In genomic region chr16:6113749-6114148, GRCh38 we compare ENCODE assay signal across 23 cellular contexts.
DNase-seq lines count a peak whose midpoint lies in the region; FAIRE-seq and TF ChIP-seq lines count a peak whose summit lies in the region.
"Had no signal": no experiment of that assay in that cellular context is flagged by ENCODE, and none has a peak within 500 bp of the region (broad histone marks: within the 10 kb centered on the region; RNA-seq: fewer than 3 reads in every experiment).

No MANE protein-coding gene starts in this region.

- WGBS in H1 (ENCODE audit: extremely low coverage in 1 of 2, insufficient coverage in 1 of 2, insufficient read length in 1 of 2, insufficient replicate concordance in 2 of 2, low coverage in 1 of 2, low lambda C conversion rate in 2 of 2, missing lambda C conversion rate in 1 of 2), 2 experiments: 84% methylated on average over 6 of the region's 6 CpGs; no CpG with 5 or more reads in 1 of the 2 experiments

- no peak for TF ChIP-seq POLR2A in H1 (IDR thresholded peaks at IDR 0.05; ENCODE audit: control extremely low read depth in 1 of 2, low read depth in 2 of 2, low read length in 2 of 2)

- CTCF ChIA-PET in H1 (lab: Charles Lee; ENCODE audit: partially characterized antibody): no interaction called here

- peak overlapping the region; percentile 16; the same call in 1 of the 2 replicates for H2BK5ac ChIP-seq in H1 (ENCODE audit: low read depth, low read length)

- no peaks in the 10 kb centered on the region for H3K27me3 ChIP-seq in MM.1S (replicated peaks; ENCODE audit: insufficient read depth, low read length)
- H3K27me3 ChIP-seq in H1 (replicated peaks in 1 of 4; ENCODE audit: control insufficient read depth in 3 of 4, extremely low read depth in 1 of 4, insufficient read depth in 3 of 4, low read length in 3 of 4): no peaks in the 10 kb centered on the region
- H3K27me3 ChIP-seq: BLaER1 treated with 17β-estradiol and CSF1 and Interleukin-3, amounts not matched to agents 10 nM and 100 nM had no signal

- H3K4me2 ChIP-seq in MM.1S (ENCODE audit: low read depth, low read length) (no peak overlapping the region; the same call in 1 of the 2 replicates), H1 (ENCODE audit: insufficient read depth in 1 of 2, low read depth in 2 of 2, low read length in 2 of 2) (no peak overlapping the region)
- H3K4me2 ChIP-seq: A549; BLaER1 treated with 17β-estradiol and CSF1 and Interleukin-3, amounts not matched to agents 10 nM and 100 nM had no signal

- H3K4me1 ChIP-seq in MM.1S (ENCODE audit: low read length) (no peaks in the 10 kb centered on the region), H1 (replicated peaks in 1 of 4; ENCODE audit: control insufficient read depth in 3 of 4, insufficient read depth in 4 of 4, low read length in 3 of 4) (peaks cover 0 to 9% (median 3%) of the 10 kb centered on the region in 4 experiments; a peak in 2 of 7 replicates)
- H3K4me1 ChIP-seq: A549; BLaER1 treated with 17β-estradiol and CSF1 and Interleukin-3, amounts not matched to agents 10 nM and 100 nM; Caco-2 had no signal

- no peak overlapping the region for H3K56ac ChIP-seq in H1 (replicated peaks; ENCODE audit: insufficient read length, low read depth, low read length)

- H3K4ac ChIP-seq in H1 (replicated peaks; ENCODE audit: insufficient read length, low read depth, low read length): no peak overlapping the region

- H3K4me3 ChIP-seq in MM.1S (ENCODE audit: low read length): no peak overlapping the region
- H3K4me3 ChIP-seq in H1 (ENCODE audit: extremely low read depth in 1 of 4, insufficient read depth in 2 of 4, low read depth in 3 of 4, low read length in 4 of 4): no peak overlapping the region
- H3K4me3 ChIP-seq: A549; BLaER1 treated with 17β-estradiol and CSF1 and Interleukin-3, amounts not matched to agents 10 nM and 100 nM; GM12878 had no signal

- no peak for TF ChIP-seq EP300 in H1 (IDR thresholded peaks at IDR 0.05; ENCODE audit: borderline replicate concordance in 1 of 2, low read depth in 2 of 2, low read length in 2 of 2)

- no peaks in the 10 kb centered on the region for H3F3A ChIP-seq in MM.1S (ENCODE audit: insufficient read depth, low read length)

- no peak overlapping the region for H4K91ac ChIP-seq in H1 (replicated peaks; ENCODE audit: insufficient read length, low read length)

- no peaks in the 10 kb centered on the region; the same call in 1 of the 2 replicates for H3K23me2 ChIP-seq in H1 (ENCODE audit: low read depth, low read length)

- H4K20me1 ChIP-seq in MM.1S (ENCODE audit: insufficient read depth, low read length) (no peaks in the 10 kb centered on the region), H1 (replicated peaks in 1 of 2; ENCODE audit: control insufficient read depth in 1 of 2, insufficient read depth in 2 of 2, low read length in 2 of 2) (no peaks in the 10 kb centered on the region)
- H4K20me1 ChIP-seq: BLaER1 treated with 17β-estradiol and CSF1 and Interleukin-3, amounts not matched to agents 10 nM and 100 nM had no signal

- H2BK20ac ChIP-seq in H1 (ENCODE audit: low read length): no peak overlapping the region

- no peak for TF ChIP-seq RAD21 in H1 (IDR thresholded peaks at IDR 0.05 in 1 of 2, conservative IDR thresholded peaks at IDR 0.05 in 1 of 2; ENCODE audit: low read depth in 2 of 2, low read length in 2 of 2)

- no peaks in the 10 kb centered on the region for H3K79me2 ChIP-seq in MM.1S (ENCODE audit: low read length)
- H3K79me2 ChIP-seq in H1 (ENCODE audit: control insufficient read depth in 1 of 2, insufficient read depth in 2 of 2, low read length in 2 of 2): no peaks in the 10 kb centered on the region

- H2BK15ac ChIP-seq in H1 (ENCODE audit: low read length): no peak overlapping the region

- no peaks in the 10 kb centered on the region for H3K36me3 ChIP-seq in MM.1S (replicated peaks; ENCODE audit: insufficient read depth, low read length)
- no peaks in the 10 kb centered on the region for H3K36me3 ChIP-seq in H1 (ENCODE audit: control insufficient read depth in 2 of 4, insufficient read depth in 4 of 4, low read length in 3 of 4)
- H3K36me3 ChIP-seq: BLaER1 treated with 17β-estradiol and CSF1 and Interleukin-3, amounts not matched to agents 10 nM and 100 nM had no signal

- POLR2A ChIA-PET in H1 (lab: Charles Lee; ENCODE audit: partially characterized antibody): no interaction called here

- no peak overlapping the region for H3K9ac ChIP-seq in MM.1S (ENCODE audit: low read length)
- H3K9ac ChIP-seq in H1 (replicated peaks in 1 of 4; ENCODE audit: extremely low read depth in 1 of 4, low read depth in 3 of 4, low read length in 3 of 4): no peak overlapping the region
- H3K9ac ChIP-seq: BLaER1 treated with 17β-estradiol and CSF1 and Interleukin-3, amounts not matched to agents 10 nM and 100 nM had no signal

- H4K8ac ChIP-seq in H1 (ENCODE audit: extremely low read depth, insufficient read depth, low read length): no peak overlapping the region

- H2BK120ac ChIP-seq in H1 (replicated peaks; ENCODE audit: low read depth, low read length): no peak overlapping the region

- H3K27ac ChIP-seq in MM.1S (ENCODE audit: low read length) (no peak overlapping the region), H1 (ENCODE audit: low read depth, low read length) (no peak overlapping the region)
- H3K27ac ChIP-seq: 22Rv1; A549; BLaER1 treated with 17β-estradiol and CSF1 and Interleukin-3, amounts not matched to agents 10 nM and 100 nM; C4-2B had no signal

- H3K9me2 ChIP-seq in MM.1S (replicated peaks; ENCODE audit: insufficient read depth, low read length): no peaks in the 10 kb centered on the region

- H2AK5ac ChIP-seq in H1 (ENCODE audit: low read depth, low read length): no peak overlapping the region

- H3K23ac ChIP-seq in H1 (ENCODE audit: insufficient read length): no peak overlapping the region

- no peaks in the 10 kb centered on the region for H3K9me3 ChIP-seq in MM.1S (replicated peaks; ENCODE audit: insufficient read depth, low read length)
- no peaks in the 10 kb centered on the region for H3K9me3 ChIP-seq in H1 (ENCODE audit: insufficient read depth in 2 of 2, low read depth in 1 of 2, low read length in 1 of 2)
- H3K9me3 ChIP-seq: A549; BLaER1 treated with 17β-estradiol and CSF1 and Interleukin-3, amounts not matched to agents 10 nM and 100 nM; Caco-2 had no signal

- no peak for TF ChIP-seq CTCF in MM.1S (IDR thresholded peaks at IDR 0.05; ENCODE audit: low read length)
- TF ChIP-seq CTCF in H1 (IDR thresholded peaks at IDR 0.05; ENCODE audit: control extremely low read depth in 1 of 3, insufficient read depth in 1 of 3, low read depth in 1 of 3, low read length in 3 of 3): no peak

- no peaks in the 10 kb centered on the region for H3K79me1 ChIP-seq in H1 (ENCODE audit: low read depth, low read length)

- no peak overlapping the region; the same call in 1 of the 2 replicates for H2BK12ac ChIP-seq in H1 (ENCODE audit: low read depth, low read length)

- no peak overlapping the region for H4K5ac ChIP-seq in H1 (ENCODE audit: insufficient read length, low read depth, low read length)

- no peak overlapping the region for H3K18ac ChIP-seq in H1 (ENCODE audit: extremely low read depth, low read length)

- H2AFZ ChIP-seq in MM.1S (ENCODE audit: low read length) (no peak overlapping the region), H1 (ENCODE audit: low read length) (no peak overlapping the region)

- DNase-seq in MM.1S (peak; percentile 54), NCI-H2227 treated with DMSO at 0.1 percent for 48 hours (lab: John Stamatoyannopoulos, UW) (peak; percentile 38), H1 (ENCODE audit: low read depth in 1 of 2, low spot score in 2 of 2) (no peak), NCI-H1105 treated with DMSO at 0.1 percent for 48 hours (lab: John Stamatoyannopoulos, UW) (no peak), HuH-7.5 (ENCODE audit: low spot score) (no peak), DMS53 treated with DMSO at 0.1 percent for 48 hours (lab: John Stamatoyannopoulos, UW; ENCODE audit: unreplicated experiment) (no peak)
- DNase-seq: AML-193; Caco-2; Calu3; CD4-positive, alpha-beta T cell; CD8-positive, alpha-beta T cell; DMS79; DND-41; EL; GDM1 had no signal

- no peak for FAIRE-seq in H1 (lab: Jason Lieb, UNC)
- FAIRE-seq: A549, D721Med, GM12878, GM12892, GM18507 had no signal

- no peak overlapping the region for H3K14ac ChIP-seq in H1 (ENCODE audit: insufficient read length)

TF ChIP-seq in H1, 55 proteins besides CTCF, POLR2A, EP300 and RAD21:
- TF ChIP-seq CHD2 (IDR thresholded peaks at IDR 0.05; ENCODE audit: low read length) (no peak), SIX5 (IDR thresholded peaks at IDR 0.05; ENCODE audit: low read depth, low read length) (no peak), SIRT6 (IDR thresholded peaks at IDR 0.05; ENCODE audit: low read length) (no peak)
TF ChIP-seq in H1: peak in this region for 0.

Comparison
In these comparisons a context has a peak if more than half of its experiments do, and no peak if none do; other contexts are left out.
1. DNase-seq: peak in MM.1S (single experiment) and NCI-H2227 treated with DMSO at 0.1 percent for 48 hours (single experiment); none in H1 (0 of 2), NCI-H1105 treated with DMSO at 0.1 percent for 48 hours (single experiment), HuH-7.5 (single experiment) and DMS53 treated with DMSO at 0.1 percent for 48 hours (single experiment).